17 cellular contexts compared by ENCODE assay signal in the genomic region with DNA sequence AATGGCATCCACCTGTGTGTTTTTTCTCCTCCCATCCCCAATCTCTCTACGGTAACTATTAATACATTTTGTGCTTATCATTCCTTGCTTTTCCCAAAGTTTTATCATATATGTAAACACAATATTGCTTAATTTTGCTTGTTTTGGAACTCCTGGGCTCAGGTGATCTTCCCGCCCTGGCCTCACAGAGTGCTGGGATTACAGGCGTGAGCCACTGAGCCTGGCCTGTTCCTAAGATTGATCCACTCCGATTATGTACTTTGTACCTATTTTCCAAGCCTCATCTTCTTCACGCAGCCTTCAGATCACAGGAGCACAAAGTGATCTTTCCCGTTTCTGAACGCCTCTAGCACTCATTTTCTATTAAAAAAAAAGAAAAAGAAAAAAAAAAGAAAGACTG. TPM values are rescaled to one million over a fixed set of nuclear protein-coding genes. Genes with fewer than 3 reads are reported as not detected.
DNase-seq lines count a peak whose midpoint lies in the region; ATAC-seq and TF ChIP-seq lines count a peak whose summit lies in the region.
"Had no signal": no experiment of that assay in that cellular context is flagged by ENCODE, and none has a peak within 500 bp of the region (broad histone marks: within the 10 kb centered on the region; RNA-seq: fewer than 3 reads in every experiment).

No MANE protein-coding gene starts in this region.

- intact Hi-C loops in Panc1 (cut with micrococcal nuclease; ENCODE audit: unreplicated experiment) = loop anchor here (5.0 to 10.0 kb wide), 2 partner anchors 149 to 228 kb away; partner anchors contain the start of gene GPATCH4

- H3K9me3 Mint-ChIP-seq in CD4-positive, CD25-positive, alpha-beta regulatory T cell = no peaks in the 10 kb centered on the region
- H3K9me3 Mint-ChIP-seq: HFFc6 had no signal

- peak overlapping the region in 2 of 3 donors; percentile 12 to 99 for H3K27ac Mint-ChIP-seq in CD4-positive, CD25-positive, alpha-beta regulatory T cell
- H3K27ac Mint-ChIP-seq: HFFc6 had no signal

- no peaks in the 10 kb centered on the region for H3K36me3 Mint-ChIP-seq in CD4-positive, CD25-positive, alpha-beta regulatory T cell

- DNase-seq in CD4-positive, CD25-positive, alpha-beta regulatory T cell = no peak
- DNase-seq in Panc1 (ENCODE audit: low read depth, low spot score) (no peak), left lobe of liver (ENCODE audit: low spot score) (peak; percentile 67), 8988T (no peak), suprapubic skin (ENCODE audit: low spot score in 2 of 2) (no peak), NOMO-1 treated with DMSO at 0.1 percent for 48 hours (lab: John Stamatoyannopoulos, UW; ENCODE audit: unreplicated experiment) (no peak), D341Med (ENCODE audit: low spot score) (no peak)
- DNase-seq: AML-193, Calu3, DMS79, GOT3, HCEC 1CT, HFFc6 had no signal

- no TSS peak for BruUV-seq in Panc1 (replicated peaks; lab: Mats Ljungman, UMichigan)

- peak overlapping the region in 2 of 4 donors; percentile 63 to 91 for H3K4me3 Mint-ChIP-seq in CD4-positive, CD25-positive, alpha-beta regulatory T cell
- H3K4me3 Mint-ChIP-seq: HFFc6 had no signal

- no peak for TF ChIP-seq POLR2A in suprapubic skin (IDR thresholded peaks at IDR 0.05)

- ATAC-seq in CD4-positive, CD25-positive, alpha-beta regulatory T cell (ENCODE audit: low read depth in 2 of 2) = no peak
- ATAC-seq in Panc1 (no peak), left lobe of liver (no peak)
- ATAC-seq: GM12878, K562 had no signal

- no peaks in the 10 kb centered on the region for H3K27me3 ChIP-seq in CD4-positive, CD25-positive, alpha-beta regulatory T cell (ENCODE audit: control insufficient read depth, insufficient read depth, low read length)
- H3K27me3 ChIP-seq in Panc1 (ENCODE audit: control insufficient read depth, insufficient read depth, low read length) = no peaks in the 10 kb centered on the region
- H3K27me3 ChIP-seq in suprapubic skin = no peaks in the 10 kb centered on the region
- H3K27me3 ChIP-seq: BLaER1 had no signal

- no peaks in the 10 kb centered on the region for H3K36me3 ChIP-seq in CD4-positive, CD25-positive, alpha-beta regulatory T cell (ENCODE audit: control insufficient read depth, insufficient read depth, low read length)
- H3K36me3 ChIP-seq in Panc1 (ENCODE audit: control insufficient read depth, insufficient read depth, low read length) (no peaks in the 10 kb centered on the region), suprapubic skin (no peaks in the 10 kb centered on the region)

- no peak overlapping the region for H3K4me3 ChIP-seq in CD4-positive, CD25-positive, alpha-beta regulatory T cell (ENCODE audit: low read depth, low read length)
- H3K4me3 ChIP-seq in Panc1 (ENCODE audit: low read depth in 2 of 2, low read length in 2 of 2) = no peak overlapping the region
- no peak overlapping the region for H3K4me3 ChIP-seq in suprapubic skin
- H3K4me3 ChIP-seq: BLaER1, GM12878, K562 had no signal

- WGBS in suprapubic skin = 91% methylated on average over 7 of the region's 7 CpGs

- H3K27ac ChIP-seq in 22Rv1 = peak overlapping the region; percentile 100; the same call in 1 of the 2 replicates
- no peak overlapping the region for H3K27ac ChIP-seq in CD4-positive, CD25-positive, alpha-beta regulatory T cell (ENCODE audit: insufficient read depth, low read length, poor library complexity, severe bottlenecking)
- H3K27ac ChIP-seq in Panc1 (ENCODE audit: low read length) = peak overlapping the region; percentile 98; the same call in 1 of the 2 replicates
- H3K27ac ChIP-seq in suprapubic skin = no peak overlapping the region
- H3K27ac ChIP-seq: BLaER1 had no signal

- H3K4me1 ChIP-seq in CD4-positive, CD25-positive, alpha-beta regulatory T cell (ENCODE audit: control insufficient read depth, insufficient read depth, low read length, poor library complexity, severe bottlenecking) = peaks cover 14% of the 10 kb centered on the region
- H3K4me1 ChIP-seq in Panc1 (ENCODE audit: control insufficient read depth, insufficient read depth, low read length) (peaks cover 7% of the 10 kb centered on the region; the same call in 1 of the 2 replicates), suprapubic skin (peaks cover 23% of the 10 kb centered on the region)

- POLR2A ChIA-PET in Panc1 (lab: Charles Lee) = no interaction called here

- peaks cover 11% of the 10 kb centered on the region for H3K27me3 Mint-ChIP-seq in CD4-positive, CD25-positive, alpha-beta regulatory T cell

- peaks cover 0 to 22% (median 12%) of the 10 kb centered on the region in 4 donors for H3K4me1 Mint-ChIP-seq in CD4-positive, CD25-positive, alpha-beta regulatory T cell

- in situ Hi-C loops in Panc1 (cut with HindIII; ENCODE audit: low pct_unique_long_range_greater_than_20kb, low sequenced_read_pairs) = no loop called here

- no peak for TF ChIP-seq CTCF in 22Rv1 (IDR thresholded peaks at IDR 0.05)
- TF ChIP-seq CTCF in Panc1 (IDR thresholded peaks at IDR 0.05) = no peak
- TF ChIP-seq CTCF in suprapubic skin (IDR thresholded peaks at IDR 0.05) = no peak

- CTCF ChIA-PET in Panc1 (lab: Charles Lee) = interaction anchor here (0.6 to 0.9 kb wide), 2 partner anchors 130 to 378 kb away, joined by 3 to 4 read pairs; no protein-coding TSS in a partner anchor

- H3K9me3 ChIP-seq in CD4-positive, CD25-positive, alpha-beta regulatory T cell (ENCODE audit: control insufficient read depth in 2 of 2, low read length in 2 of 2) = no peaks in the 10 kb centered on the region
- H3K9me3 ChIP-seq in Panc1 (ENCODE audit: control insufficient read depth, insufficient read depth, low read depth, low read length) (no peaks in the 10 kb centered on the region), suprapubic skin (no peaks in the 10 kb centered on the region)
- H3K9me3 ChIP-seq: BLaER1 had no signal

- no peak for TF ChIP-seq EP300 in suprapubic skin (IDR thresholded peaks at IDR 0.05)

RNA-seq across cellular contexts. Expression of gene MEF2D, which starts 45.2 kb away (rescaled TPM):
- total RNA-seq in CD4-positive, CD25-positive, alpha-beta regulatory T cell = 186 TPM
- polyA plus RNA-seq in CD4-positive, CD25-positive, alpha-beta regulatory T cell = 10 to 100 TPM in 1 of 4 donors, 1 to 10 TPM in 3; 4.6 to 11.5 (median 6.4) TPM
- total RNA-seq in Panc1 (2021; ENCODE audit: unreplicated experiment) (30.9 TPM), left lobe of liver (17.5 TPM), suprapubic skin (10 to 100 TPM; 61.7 to 73.5 (median 67.1) TPM)
- polyA plus RNA-seq in Panc1 (2012; ENCODE audit: insufficient read length) = 35.0 TPM

Comparison
In these comparisons a context has a peak if more than half of its experiments do, and no peak if none do; other contexts are left out.
1. H3K27ac ChIP-seq: peak in 22Rv1 (single experiment) and Panc1 (single experiment); none in CD4-positive, CD25-positive, alpha-beta regulatory T cell (single experiment) and suprapubic skin (single experiment).